In genomic region chr7:79876769-79877362, GRCh38 we compare ENCODE assay signal across 14 cellular contexts.
DNase-seq lines count a peak whose midpoint lies in the region; ATAC-seq and TF ChIP-seq lines count a peak whose summit lies in the region.
"Had no signal": no experiment of that assay in that cellular context is flagged by ENCODE, and none has a peak within 500 bp of the region (broad histone marks: within the 10 kb centered on the region; RNA-seq: fewer than 3 reads in every experiment).

No MANE protein-coding gene starts in this region.

- DNase-seq in AG09309 (ENCODE audit: low read depth) (peak; percentile 75), HK-2 (ENCODE audit: unreplicated experiment) (peak; percentile 1), fibroblast of villous mesenchyme (ENCODE audit: low read depth) (peak; percentile 97), psoas muscle (no peak), right cardiac atrium (no peak)
- DNase-seq: CD4-positive, alpha-beta memory T cell; esophagus squamous epithelium; kidney; NCI-H1930; stimulated activated CD4-positive, alpha-beta T cell treated with anti-CD3 and anti-CD28 coated beads, Interleukin-4, amount 100 ng/mL, for 24 hours had no signal

- no peak overlapping the region for H3K27ac ChIP-seq in psoas muscle
- H3K27ac ChIP-seq in right cardiac atrium (ENCODE audit: low read length): no peak overlapping the region
- H3K27ac ChIP-seq: esophagus squamous epithelium, neutrophil had no signal

- H3K27me3 ChIP-seq in psoas muscle (ENCODE audit: insufficient read depth in 3 of 3, low read length in 2 of 3) (peaks cover 0 to 2% (median 0%) of the 10 kb centered on the region in 3 donors), right cardiac atrium (ENCODE audit: control insufficient read depth, insufficient read depth) (no peaks in the 10 kb centered on the region)
- H3K27me3 ChIP-seq: esophagus squamous epithelium, neutrophil had no signal

- 83 to 87% (median 84%) methylated on average over 7 of the region's 7 CpGs for whole genome bisulfite sequencing in psoas muscle, 3 donors
- WGBS in right cardiac atrium: 69% methylated on average over 7 of the region's 7 CpGs

- intact Hi-C loops in psoas muscle (cut with DNase I): no loop called here
- intact Hi-C loops in right cardiac atrium (cut with DNase I): no loop called here

- no peaks in the 10 kb centered on the region for H3K4me1 ChIP-seq in psoas muscle
- no peaks in the 10 kb centered on the region for H3K4me1 ChIP-seq in right cardiac atrium (ENCODE audit: control insufficient read depth, insufficient read depth, low read length)
- H3K4me1 ChIP-seq: esophagus squamous epithelium had no signal

- TF ChIP-seq CTCF in AG09309 (IDR thresholded peaks at IDR 0.05; ENCODE audit: control insufficient read depth, insufficient read depth, low read depth, low read length, missing control alignments): no peak
- no peak for TF ChIP-seq CTCF in fibroblast of villous mesenchyme (IDR thresholded peaks at IDR 0.05; ENCODE audit: insufficient read depth, low read depth, low read length)
- no peak for TF ChIP-seq CTCF in psoas muscle (IDR thresholded peaks at IDR 0.05)

- ATAC-seq in SK-N-SH treated with all-trans-retinoic acid at 6 μM for 48 hours (peak; percentile 84), GM18498 (IDR thresholded peaks at IDR 0.05; ENCODE audit: unreplicated experiment) (no peak), psoas muscle (no peak), GM18909 (IDR thresholded peaks at IDR 0.05; ENCODE audit: poor library complexity, unreplicated experiment) (no peak), right cardiac atrium (no peak)

- H3K9me3 ChIP-seq in psoas muscle: no peaks in the 10 kb centered on the region
- H3K9me3 ChIP-seq in right cardiac atrium (ENCODE audit: control insufficient read depth, low read length): no peaks in the 10 kb centered on the region
- H3K9me3 ChIP-seq: esophagus squamous epithelium, neutrophil had no signal

- H3K36me3 ChIP-seq in psoas muscle (ENCODE audit: insufficient read depth in 1 of 2, low read depth in 1 of 2): no peaks in the 10 kb centered on the region
- H3K36me3 ChIP-seq: esophagus squamous epithelium, neutrophil had no signal

- no peak overlapping the region for H3K4me3 ChIP-seq in AG09309 (ENCODE audit: control insufficient read depth, low read depth, low read length)
- no peak overlapping the region for H3K4me3 ChIP-seq in fibroblast of villous mesenchyme (ENCODE audit: low read depth, low read length)
- H3K4me3 ChIP-seq in psoas muscle: no peak overlapping the region
- H3K4me3 ChIP-seq in right cardiac atrium (ENCODE audit: low read length): no peak overlapping the region
- H3K4me3 ChIP-seq: esophagus squamous epithelium had no signal

TF ChIP-seq in SK-N-SH treated with all-trans-retinoic acid at 6 μM for 48 hours, 23 proteins besides CTCF, POLR2A, EP300 and RAD21:
- TF ChIP-seq TCF4 (CRISPR knock-in tag; IDR thresholded peaks at IDR 0.05; ENCODE audit: borderline replicate concordance): no peak
- 0 out of 2 replicates have a peak, but pooled peaks have one; percentile 13 for TF ChIP-seq ISL1 (CRISPR knock-in tag; IDR thresholded peaks at IDR 0.05)
- TF ChIP-seq GLIS3 (CRISPR knock-in tag; IDR thresholded peaks at IDR 0.05): no peak

Comparison
In these comparisons a context has a peak if more than half of its experiments do, and no peak if none do; other contexts are left out.
1. DNase-seq: peak in AG09309 (single experiment), HK-2 (single experiment) and fibroblast of villous mesenchyme (single experiment); none in psoas muscle (0 of 2) and right cardiac atrium (0 of 3).